In the genomic region with DNA sequence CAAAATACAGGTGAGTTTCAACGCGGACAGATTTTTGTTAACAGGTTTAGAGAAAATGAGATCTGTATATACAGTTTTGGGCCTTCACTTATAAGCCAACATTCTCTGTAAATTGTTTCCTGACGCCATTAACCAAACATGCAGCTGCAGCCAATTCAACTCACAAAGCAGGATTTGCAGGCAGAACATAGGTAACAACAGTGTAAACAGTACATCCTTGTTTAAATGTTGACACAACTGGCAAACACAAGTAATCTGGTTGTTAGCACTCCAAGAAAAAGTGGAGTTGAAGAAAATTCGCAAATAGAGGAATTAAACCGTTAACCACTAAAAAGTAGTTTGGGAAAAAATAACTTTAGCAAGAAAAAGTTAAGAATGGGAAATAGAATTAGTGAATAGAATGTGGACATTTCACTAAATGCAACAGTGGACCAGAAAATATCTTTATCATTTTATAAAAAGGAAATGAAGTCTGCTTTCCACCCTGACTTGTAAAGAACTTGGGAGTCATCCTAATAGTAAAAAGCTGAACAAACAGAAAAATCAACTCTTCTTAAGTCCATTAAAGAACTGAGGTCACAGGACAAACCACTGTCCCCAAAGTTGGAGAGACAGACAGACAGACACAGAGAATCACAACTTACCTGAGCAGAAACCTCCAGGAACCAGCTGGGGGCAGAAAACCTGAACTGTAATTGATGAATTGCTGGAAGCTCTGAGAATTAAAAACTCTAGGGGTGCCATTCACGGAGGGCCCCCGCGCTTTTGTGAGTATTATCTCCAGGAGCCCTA, we compare ENCODE assay signal across 23 cellular contexts. TPM values are rescaled to one million over a fixed set of nuclear protein-coding genes. Genes with fewer than 3 reads are reported as not detected.
DNase-seq lines count a peak whose midpoint lies in the region; ATAC-seq, FAIRE-seq and TF ChIP-seq lines count a peak whose summit lies in the region.
"Had no signal": no experiment of that assay in that cellular context is flagged by ENCODE, and none has a peak within 500 bp of the region (broad histone marks: within the 10 kb centered on the region; RNA-seq: fewer than 3 reads in every experiment).

No MANE protein-coding gene starts in this region.

- CTCF ChIA-PET in HepG2 (lab: Yijun Ruan, JAX; ENCODE audit: low intra/inter-chr PET ratio, low total read pairs) = no interaction called here

- no peak overlapping the region for H3K27ac ChIP-seq in HepG2 (ENCODE audit: extremely low read length, insufficient read depth, low read length)
- H3K27ac ChIP-seq: coronary artery, WERI-Rb-1 had no signal

- WGBS in HepG2 (ENCODE audit: low lambda C conversion rate) = 21% methylated on average over 8 of the region's 8 CpGs

- no peak overlapping the region for H2AFZ ChIP-seq in HepG2 (ENCODE audit: low read length)

- in situ Hi-C loops in HepG2 (cut with HindIII; ENCODE audit: extremely low pct_ligation_motif_present, low pct_unique_long_range_greater_than_20kb) = no loop called here

- no peak overlapping the region for H3K9ac ChIP-seq in HepG2 (ENCODE audit: insufficient read depth, low read depth, low read length)

- no peaks in the 10 kb centered on the region for H3K9me3 ChIP-seq in HepG2 (ENCODE audit: low read length)
- H3K9me3 ChIP-seq: HAP-1 had no signal

- FAIRE-seq in HepG2 (lab: Jason Lieb, UNC) = no peak
- FAIRE-seq: endothelial cell of umbilical vein had no signal

- peak; percentile 85 for ATAC-seq in HepG2
- ATAC-seq in HG03565 (IDR thresholded peaks at IDR 0.05; ENCODE audit: unreplicated experiment) = no peak
- no peak for ATAC-seq in HG03520 (IDR thresholded peaks at IDR 0.05; ENCODE audit: unreplicated experiment)
- no peak for ATAC-seq in HG03378 (IDR thresholded peaks at IDR 0.05; ENCODE audit: unreplicated experiment)
- ATAC-seq: activated CD8-positive, alpha-beta T cell treated with anti-CD3 and anti-CD28 coated beads for 36 hours; Right ventricle myocardium inferior had no signal

- BruUV-seq in HepG2 (replicated peaks; lab: Mats Ljungman, UMichigan) = no TSS peak

- no peak for TF ChIP-seq CTCF in HepG2 (CRISPR knock-in tag; IDR thresholded peaks at IDR 0.05)

- H3K4me3 ChIP-seq in HepG2 (replicated peaks in 1 of 3; ENCODE audit: insufficient read depth in 1 of 3, low read depth in 2 of 3, low read length in 3 of 3) = no peak overlapping the region
- H3K4me3 ChIP-seq: coronary artery, HAP-1 had no signal

- no peak for TF ChIP-seq RAD21 in HepG2 (CRISPR knock-in tag; IDR thresholded peaks at IDR 0.05)

- H3K27me3 ChIP-seq in HepG2 (ENCODE audit: control insufficient read depth in 1 of 2, insufficient read depth in 2 of 2, low read length in 2 of 2) = peaks cover 0 to 11% of the 10 kb centered on the region in 2 experiments; a peak in 4 of 5 replicates

- no peaks in the 10 kb centered on the region for H4K20me1 ChIP-seq in HepG2 (ENCODE audit: insufficient read depth, low read length)

- no peaks in the 10 kb centered on the region for H3K36me3 ChIP-seq in HepG2 (replicated peaks in 1 of 2; ENCODE audit: control insufficient read depth in 1 of 2, insufficient read depth in 2 of 2, low read length in 2 of 2)
- H3K36me3 ChIP-seq: HAP-1, WERI-Rb-1 had no signal

- POLR2A ChIA-PET in HepG2 (lab: Yijun Ruan, JAX) = interaction anchor here (0.5 kb wide), 1 partner anchor 17 kb away, joined by 3 read pairs; no protein-coding TSS in a partner anchor

- TF ChIP-seq POLR2A in HepG2 (IDR thresholded peaks at IDR 0.05; ENCODE audit: insufficient read depth in 1 of 2, low read depth in 2 of 2, low read length in 2 of 2) = no peak

- peak overlapping the region; percentile 33; the same call in 1 of the 2 replicates for H3K4me2 ChIP-seq in HepG2 (ENCODE audit: low read depth, low read length)

- H3K79me2 ChIP-seq in HepG2 (ENCODE audit: insufficient read depth, low read length) = no peaks in the 10 kb centered on the region

- DNase-seq in DMS53 (lab: John Stamatoyannopoulos, UW) (peak; percentile 91), NCI-H1417 (lab: John Stamatoyannopoulos, UW) (peak in 2 of 3 experiments; percentile 53 to 85), NCI-H774 (lab: John Stamatoyannopoulos, UW) (peak; percentile 87), HepG2 (ENCODE audit: low spot score) (peak; percentile 65), NCI-H187 treated with DMSO at 0.1 percent for 48 hours (lab: John Stamatoyannopoulos, UW) (no peak)
- DNase-seq: activated CD8-positive, alpha-beta T cell treated with anti-CD3 and anti-CD28 coated beads for 36 hours; activated naive CD8-positive, alpha-beta T cell treated with anti-CD3 and anti-CD28 coated beads, Interleukin-2, amount 10 ng/mL, durations not matched to agents 7 days and 5 days; kidney glomerular epithelial cell; NCI-H1694 treated with DMSO at 0.1 percent for 48 hours; WERI-Rb-1 had no signal

- intact Hi-C loops in HepG2 (cut with micrococcal nuclease; ENCODE audit: unreplicated experiment) = no loop called here

- peak in 1 of 2 experiments; percentile 44; a peak in 1 of 4 replicates for TF ChIP-seq EP300 in HepG2 (IDR thresholded peaks at IDR 0.05; ENCODE audit: low read depth in 2 of 2, low read length in 2 of 2)
- TF ChIP-seq EP300 in HepG2 (CRISPR knock-in tag; IDR thresholded peaks at IDR 0.05; ENCODE audit: borderline replicate concordance) = no peak

- peaks cover 27% of the 10 kb centered on the region for H3K4me1 ChIP-seq in HepG2 (ENCODE audit: insufficient read depth, low read length)

TF ChIP-seq in HepG2, 621 proteins besides CTCF, POLR2A, EP300 and RAD21 (continues in another document):
- no peak for TF ChIP-seq MTA3 (CRISPR knock-in tag; IDR thresholded peaks at IDR 0.05)
- TF ChIP-seq U2AF2 (IDR thresholded peaks at IDR 0.05; ENCODE audit: low read depth, low read length) = no peak
- TF ChIP-seq ZNF777 (CRISPR knock-in tag; IDR thresholded peaks at IDR 0.05) = no peak
- TF ChIP-seq, protein P1, sequence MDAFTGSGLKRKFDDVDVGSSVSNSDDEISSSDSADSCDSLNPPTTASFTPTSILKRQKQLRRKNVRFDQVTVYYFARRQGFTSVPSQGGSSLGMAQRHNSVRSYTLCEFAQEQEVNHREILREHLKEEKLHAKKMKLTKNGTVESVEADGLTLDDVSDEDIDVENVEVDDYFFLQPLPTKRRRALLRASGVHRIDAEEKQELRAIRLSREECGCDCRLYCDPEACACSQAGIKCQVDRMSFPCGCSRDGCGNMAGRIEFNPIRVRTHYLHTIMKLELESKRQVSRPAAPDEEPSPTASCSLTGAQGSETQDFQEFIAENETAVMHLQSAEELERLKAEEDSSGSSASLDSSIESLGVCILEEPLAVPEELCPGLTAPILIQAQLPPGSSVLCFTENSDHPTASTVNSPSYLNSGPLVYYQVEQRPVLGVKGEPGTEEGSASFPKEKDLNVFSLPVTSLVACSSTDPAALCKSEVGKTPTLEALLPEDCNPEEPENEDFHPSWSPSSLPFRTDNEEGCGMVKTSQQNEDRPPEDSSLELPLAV (CRISPR knock-in tag; conservative IDR thresholded peaks at IDR 0.05; ENCODE audit: low read depth) = no peak
- TF ChIP-seq ZNF451 (CRISPR knock-in tag; IDR thresholded peaks at IDR 0.05) = no peak

RNA-seq across cellular contexts. Expression of a gene that starts 10.1 kb away (rescaled TPM):
- total RNA-seq in HepG2 (2016; rRNA removed; fragmentation: Illumina TruSeq; extraction: Trizol) = not detected in 2 replicates
- total RNA-seq in HepG2 (2016; cell fraction: cytosol; rRNA removed; fragmentation: Illumina TruSeq; extraction: Trizol; ENCODE audit: low read depth) = not detected in 2 replicates
- total RNA-seq in HepG2 (2016; cell fraction: insoluble cytoplasmic fraction; rRNA removed; fragmentation: Illumina TruSeq; extraction: Trizol) = not detected in 2 replicates
- total RNA-seq in HepG2 (2016; cell fraction: membrane; rRNA removed; fragmentation: Illumina TruSeq; extraction: Trizol) = not detected in 2 replicates
- total RNA-seq in HepG2 (2016; cell fraction: nucleus; rRNA removed; fragmentation: Illumina TruSeq; extraction: Trizol) = not detected in 2 replicates
- not detected in 2 replicates for polyA plus RNA-seq in HepG2 (2011; rRNA removed)
- polyA plus RNA-seq in HepG2 (2011; cell fraction: cytosol; rRNA removed) = not detected in 2 replicates
- not detected in 2 replicates for polyA plus RNA-seq in HepG2 (2011; cell fraction: nucleus; rRNA removed)
- polyA plus RNA-seq in HepG2 (2012) = not detected in 2 replicates
- not detected in 2 replicates for polyA plus RNA-seq in HepG2 (2016; cell fraction: cytosol; fragmentation: Illumina TruSeq; extraction: Trizol; ENCODE audit: low read depth)
- polyA plus RNA-seq in HepG2 (2016; cell fraction: insoluble cytoplasmic fraction; fragmentation: Illumina TruSeq; extraction: Trizol; ENCODE audit: low read depth) = not detected in 2 replicates
- not detected in 2 replicates for polyA plus RNA-seq in HepG2 (2016; cell fraction: membrane; fragmentation: Illumina TruSeq; extraction: Trizol; ENCODE audit: low read depth)
- not detected in 2 replicates for polyA plus RNA-seq in HepG2 (2016; cell fraction: nucleus; fragmentation: Illumina TruSeq; extraction: Trizol; ENCODE audit: insufficient read depth, low read depth)
- polyA minus RNA-seq in HepG2 (2011; rRNA and poly(A)+ RNA removed; ENCODE audit: low replicate concordance) = not detected in 2 replicates
- polyA minus RNA-seq in HepG2 (2011; cell fraction: cytosol; rRNA and poly(A)+ RNA removed) = not detected in 2 replicates
- polyA minus RNA-seq in HepG2 (2011; cell fraction: nucleus; rRNA and poly(A)+ RNA removed) = not detected in 2 replicates
- total RNA-seq: activated CD8-positive, alpha-beta T cell treated with anti-CD3 and anti-CD28 coated beads for 36 hours; activated naive CD8-positive, alpha-beta T cell treated with anti-CD3 and anti-CD28 coated beads, Interleukin-2, amount 10 ng/mL, durations not matched to agents 7 days and 5 days; activated T-helper 1 cell treated with anti-CD3 and anti-CD28 coated beads, Interleukin-12 subunit alpha, Interleukin-12 subunit beta, Interleukin-2, Interleukin-4 antibody, amounts not matched to agents 30 ng/mL and 10 ng/mL and 1 ng/mL, durations not matched to agents 14 hours and 24 hours and 36 hours; endothelial cell of umbilical vein; fibroblast of villous mesenchyme; G401; neural crest cell; Right ventricle myocardium inferior; T-helper 1 cell treated with Interleukin-12 subunit alpha and Interleukin-12 subunit beta and Interleukin-4 antibody, amounts not matched to agents 30 ng/mL and 1 ng/mL, for 36 hours; temporal lobe had no signal
- polyA plus RNA-seq: endothelial cell of umbilical vein had no signal

RNA-seq across cellular contexts. Expression of a gene that starts 16.2 kb away (rescaled TPM):
- total RNA-seq in HepG2 (2016; rRNA removed; fragmentation: Illumina TruSeq; extraction: Trizol) = 63.5 and 72.8 TPM in 2 replicates
- 166 and 170 TPM in 2 replicates for total RNA-seq in HepG2 (2016; cell fraction: cytosol; rRNA removed; fragmentation: Illumina TruSeq; extraction: Trizol; ENCODE audit: low read depth)
- 59.3 and 73.4 TPM in 2 replicates for total RNA-seq in HepG2 (2016; cell fraction: insoluble cytoplasmic fraction; rRNA removed; fragmentation: Illumina TruSeq; extraction: Trizol)
- 169 and 174 TPM in 2 replicates for total RNA-seq in HepG2 (2016; cell fraction: membrane; rRNA removed; fragmentation: Illumina TruSeq; extraction: Trizol)
- total RNA-seq in HepG2 (2016; cell fraction: nucleus; rRNA removed; fragmentation: Illumina TruSeq; extraction: Trizol) = 26.7 and 33.2 TPM in 2 replicates
- polyA plus RNA-seq in HepG2 (2011; rRNA removed) = 13.5 and 16.0 TPM in 2 replicates
- polyA plus RNA-seq in HepG2 (2011; cell fraction: cytosol; rRNA removed) = 10.7 and 20.4 TPM in 2 replicates
- polyA plus RNA-seq in HepG2 (2011; cell fraction: nucleus; rRNA removed) = 8.3 and 8.5 TPM in 2 replicates
- 22.1 and 42.4 TPM in 2 replicates for polyA plus RNA-seq in HepG2 (2012)
- 232 and 243 TPM in 2 replicates for polyA plus RNA-seq in HepG2 (2016; cell fraction: cytosol; fragmentation: Illumina TruSeq; extraction: Trizol; ENCODE audit: low read depth)
- polyA plus RNA-seq in HepG2 (2016; cell fraction: insoluble cytoplasmic fraction; fragmentation: Illumina TruSeq; extraction: Trizol; ENCODE audit: low read depth) = 51.6 and 57.6 TPM in 2 replicates
- 144 and 151 TPM in 2 replicates for polyA plus RNA-seq in HepG2 (2016; cell fraction: membrane; fragmentation: Illumina TruSeq; extraction: Trizol; ENCODE audit: low read depth)
- 47.5 and 48.3 TPM in 2 replicates for polyA plus RNA-seq in HepG2 (2016; cell fraction: nucleus; fragmentation: Illumina TruSeq; extraction: Trizol; ENCODE audit: insufficient read depth, low read depth)
- 0.23 and 2.4 TPM in 2 replicates for polyA minus RNA-seq in HepG2 (2011; rRNA and poly(A)+ RNA removed; ENCODE audit: low replicate concordance)
- 4.3 and 5.5 TPM in 2 replicates for polyA minus RNA-seq in HepG2 (2011; cell fraction: cytosol; rRNA and poly(A)+ RNA removed)
- polyA minus RNA-seq in HepG2 (2011; cell fraction: nucleus; rRNA and poly(A)+ RNA removed) = 8.5 and 8.8 TPM in 2 replicates
